20 cellular contexts compared by ENCODE assay signal in the genomic region with DNA sequence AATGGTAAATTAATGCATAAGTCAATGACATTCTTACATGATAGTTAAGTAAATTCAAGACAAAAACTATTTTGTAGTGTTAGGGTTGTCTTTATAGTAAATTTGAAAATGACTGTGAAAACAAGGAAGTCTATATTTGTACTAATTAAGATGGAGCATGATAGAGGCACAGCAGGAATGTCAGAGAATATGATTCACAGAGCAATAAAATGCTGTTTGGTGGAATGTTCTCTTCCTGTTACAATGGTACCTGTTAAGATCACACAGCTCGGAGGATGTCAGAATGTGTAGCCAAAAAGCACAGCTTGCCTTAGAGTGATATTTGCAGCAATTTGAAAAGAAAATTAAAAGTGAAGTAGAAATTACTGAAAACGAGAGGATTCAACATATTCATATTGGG.
"Had no signal": no experiment of that assay in that cellular context is flagged by ENCODE, and none has a peak within 500 bp of the region (broad histone marks: within the 10 kb centered on the region; RNA-seq: fewer than 3 reads in every experiment).

No MANE protein-coding gene starts in this region.

- H3K27me3 ChIP-seq: dorsolateral prefrontal cortex, heart left ventricle, spleen, testis, tibial nerve, upper lobe of right lung had no signal

- H3K27me3 Mint-ChIP-seq: stimulated activated naive B cell treated with anti-CD40 and anti-IgM and Interleukin-4, amounts not matched to agents 10 μg/mL and 1 μg/mL and 100 μg/mL, for 72 hours; stimulated activated naive CD8-positive, alpha-beta T cell treated with anti-CD3 and anti-CD28 coated beads, Interleukin-15, amount 100 ng/mL, for 72 hours had no signal

- H3K4me3 Mint-ChIP-seq: mesothelial cell of epicardium; natural killer cell; neural crest cell; stimulated activated naive B cell treated with anti-CD40 and anti-IgM and Interleukin-4, amounts not matched to agents 10 μg/mL and 1 μg/mL and 100 μg/mL, for 72 hours; stimulated activated naive CD8-positive, alpha-beta T cell treated with anti-CD3 and anti-CD28 coated beads, Interleukin-15, amount 100 ng/mL, for 72 hours had no signal

- H3K36me3 ChIP-seq: heart left ventricle, spleen, tibial nerve, upper lobe of right lung had no signal

- H3K36me3 Mint-ChIP-seq: mesothelial cell of epicardium; stimulated activated naive B cell treated with anti-CD40 and anti-IgM and Interleukin-4, amounts not matched to agents 10 μg/mL and 1 μg/mL and 100 μg/mL, for 72 hours had no signal

- H3K9me3 ChIP-seq: testis, tibial nerve, upper lobe of right lung had no signal

- ATAC-seq: heart left ventricle; natural killer cell; sciatic nerve; stimulated activated naive B cell treated with anti-CD40 and anti-IgM and Interleukin-4, amounts not matched to agents 10 μg/mL and 1 μg/mL and 100 μg/mL, for 72 hours; stimulated activated naive CD8-positive, alpha-beta T cell treated with anti-CD3 and anti-CD28 coated beads, Interleukin-15, amount 100 ng/mL, for 72 hours; upper lobe of right lung had no signal

- DNase-seq: cortex of kidney; dorsolateral prefrontal cortex; effector CD8-positive, alpha-beta T cell; heart left ventricle; hippocampal formation; kidney glomerular epithelial cell; natural killer cell; posterior cingulate gyrus; spleen; stimulated activated CD4-positive, alpha-beta T cell treated with anti-CD3 and anti-CD28 coated beads, Interleukin-15, amount 100 ng/mL, for 24 hours; stimulated activated CD4-positive, alpha-beta T cell treated with anti-CD3 and anti-CD28 coated beads, Interleukin-1b, Interleukin-23, amount 100 ng/mL, for 48 hours; stimulated activated CD4-positive, alpha-beta T cell treated with anti-CD3 and anti-CD28 coated beads, Interleukin-4, amount 100 ng/mL, for 4 hours; stimulated activated naive B cell treated with anti-CD40 and anti-IgM and Interleukin-4, amounts not matched to agents 10 μg/mL and 1 μg/mL and 100 μg/mL, for 72 hours; stimulated activated naive CD8-positive, alpha-beta T cell treated with anti-CD3 and anti-CD28 coated beads, Interleukin-15, amount 100 ng/mL, for 72 hours; testis; upper lobe of right lung had no signal

- H3K4me1 ChIP-seq: heart left ventricle, spleen, testis, tibial nerve, upper lobe of right lung had no signal

- H3K27ac Mint-ChIP-seq: mesothelial cell of epicardium; natural killer cell; stimulated activated naive B cell treated with anti-CD40 and anti-IgM and Interleukin-4, amounts not matched to agents 10 μg/mL and 1 μg/mL and 100 μg/mL, for 72 hours; stimulated activated naive CD8-positive, alpha-beta T cell treated with anti-CD3 and anti-CD28 coated beads, Interleukin-15, amount 100 ng/mL, for 72 hours had no signal

- H3K4me1 Mint-ChIP-seq: natural killer cell; neural crest cell; stimulated activated naive B cell treated with anti-CD40 and anti-IgM and Interleukin-4, amounts not matched to agents 10 μg/mL and 1 μg/mL and 100 μg/mL, for 72 hours; stimulated activated naive CD8-positive, alpha-beta T cell treated with anti-CD3 and anti-CD28 coated beads, Interleukin-15, amount 100 ng/mL, for 72 hours had no signal

- H3K4me3 ChIP-seq: dorsolateral prefrontal cortex, heart left ventricle, spleen, testis, tibial nerve, upper lobe of right lung had no signal

- H3K27ac ChIP-seq: dorsolateral prefrontal cortex, heart left ventricle, spleen, testis, tibial nerve, upper lobe of right lung had no signal
